34 cellular contexts compared by ENCODE assay signal in the genomic region with DNA sequence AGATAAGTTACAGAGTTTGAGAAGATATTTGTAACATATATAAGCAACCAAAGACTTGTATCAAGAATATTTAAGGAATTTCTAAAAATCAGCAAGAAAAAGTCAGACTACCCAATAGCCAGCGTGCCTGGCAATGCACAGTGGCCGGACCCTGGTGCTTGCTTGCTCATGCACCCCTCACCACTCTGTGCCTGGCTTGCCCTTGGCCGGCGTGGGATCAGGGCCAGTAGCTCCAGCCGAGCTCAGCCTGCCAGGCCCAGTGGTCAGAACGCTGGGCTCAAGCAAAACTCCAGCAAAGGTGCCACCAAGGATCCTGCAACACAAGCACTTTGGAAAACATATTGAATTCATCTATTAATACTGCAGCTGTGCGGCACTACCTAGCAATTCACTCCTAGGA.
"Had no signal": no experiment of that assay in that cellular context is flagged by ENCODE, and none has a peak within 500 bp of the region (broad histone marks: within the 10 kb centered on the region; RNA-seq: fewer than 3 reads in every experiment).

No MANE protein-coding gene starts in this region.

- DNase-seq: activated B cell treated with CpG ODN at 0.5 μM for 24 hours; activated CD4-positive, alpha-beta memory T cell treated with anti-CD3 and anti-CD28 coated beads for 36 hours; activated CD4-positive, alpha-beta T cell treated with anti-CD3 and anti-CD28 coated beads for 4 hours; activated CD4-positive, alpha-beta T cell treated with anti-CD3 and anti-CD28 coated beads, Interleukin-2, amount 10 ng/mL, durations not matched to agents 24 days and 14 days; activated CD4-positive, alpha-beta T cell treated with anti-CD3 and anti-CD28 coated beads, Interleukin-2, amount 50 U/mL, for 1 hour; activated CD4-positive, alpha-beta T cell treated with anti-CD3 and anti-CD28 coated beads, Interleukin-2, amount 50 U/mL, for 4 hours; activated CD4-positive, CD25-positive, alpha-beta regulatory T cell treated with anti-CD3 and anti-CD28 coated beads, Interleukin-2, amount 50 U/mL, for 72 hours; activated CD8-positive, alpha-beta memory T cell treated with anti-CD3 and anti-CD28 coated beads, Interleukin-2, amount 50 U/mL, for 4 hours; activated CD8-positive, alpha-beta T cell treated with anti-CD3 and anti-CD28 coated beads for 36 hours; activated effector memory CD4-positive, alpha-beta T cell treated with anti-CD3 and anti-CD28 coated beads, Interleukin-2, amount 50 U/mL, for 16 hours; activated gamma-delta T cell treated with Interleukin-2 at 50 U/mL for 16 hours; activated naive CD4-positive, alpha-beta T cell; activated naive CD4-positive, alpha-beta T cell treated with anti-CD3 and anti-CD28 coated beads for 36 hours; activated naive CD4-positive, alpha-beta T cell treated with anti-CD3 and anti-CD28 coated beads, Interleukin-2, amount 50 U/mL, for 16 hours; activated naive CD8-positive, alpha-beta T cell treated with anti-CD3 and anti-CD28 coated beads for 36 hours; activated T-cell treated with anti-CD3 and anti-CD28 coated beads for 4 hours; activated T-cell treated with anti-CD3 and anti-CD28 coated beads, Interleukin-2, amount 50 U/mL, for 1 hour; activated T-cell treated with anti-CD3 and anti-CD28 coated beads, Interleukin-2, amount 50 U/mL, for 4 hours; activated T-cell treated with anti-CD3 and anti-CD28 coated beads, Interleukin-2, amount 50 U/mL, for 72 hours; adrenal gland; amniotic stem cell; aorta; body of pancreas; brain microvascular endothelial cell; central memory CD4-positive, alpha-beta T cell; T-helper 2 cell; T-helper 9 cell had no signal

- H3K9me3 Mint-ChIP-seq: activated B cell treated with CpG ODN at 0.5 μM for 24 hours; activated CD4-positive, alpha-beta memory T cell treated with anti-CD3 and anti-CD28 coated beads for 36 hours; activated CD8-positive, alpha-beta T cell treated with anti-CD3 and anti-CD28 coated beads for 36 hours; activated naive CD4-positive, alpha-beta T cell treated with anti-CD3 and anti-CD28 coated beads for 36 hours; activated naive CD4-positive, alpha-beta T cell treated with anti-CD3 and anti-CD28 coated beads, Interleukin-2, amount 50 U/mL, for 72 hours; activated naive CD8-positive, alpha-beta T cell treated with anti-CD3 and anti-CD28 coated beads for 36 hours; activated T-cell treated with anti-CD3 and anti-CD28 coated beads, Interleukin-2, amount 50 U/mL, for 4 hours; activated T-cell treated with anti-CD3 and anti-CD28 coated beads, Interleukin-2, amount 50 U/mL, for 72 hours; activated T-helper 1 cell treated with anti-CD3 and anti-CD28 coated beads, Interleukin-12 subunit alpha, Interleukin-12 subunit beta, Interleukin-2, Interleukin-4 antibody, amounts not matched to agents 30 ng/mL and 10 ng/mL and 1 ng/mL, durations not matched to agents 14 hours and 24 hours and 36 hours; activated T-helper 17 cell treated with anti-CD3 and anti-CD28 coated beads, Interleukin-2, amount 50 U/mL, for 72 hours; T-helper 1 cell treated with Interleukin-12 subunit alpha and Interleukin-12 subunit beta and Interleukin-4 antibody, amounts not matched to agents 30 μg/mL and 1 μg/mL, for 36 hours; T-helper 2 cell treated with Interferon-gamma antibody and Interleukin-4, amounts not matched to agents 5 μg/mL and 100 μg/mL, for 36 hours had no signal

- H3K4me3 Mint-ChIP-seq: activated B cell treated with CpG ODN at 0.5 μM for 24 hours; activated CD4-positive, alpha-beta memory T cell treated with anti-CD3 and anti-CD28 coated beads for 36 hours; activated CD4-positive, alpha-beta T cell treated with anti-CD3 and anti-CD28 coated beads, Interleukin-2, amount 10 ng/mL, durations not matched to agents 24 days and 14 days; activated CD8-positive, alpha-beta T cell treated with anti-CD3 and anti-CD28 coated beads for 36 hours; activated naive CD4-positive, alpha-beta T cell treated with anti-CD3 and anti-CD28 coated beads for 36 hours; activated naive CD8-positive, alpha-beta T cell treated with anti-CD3 and anti-CD28 coated beads for 36 hours; activated T-cell treated with anti-CD3 and anti-CD28 coated beads, Interleukin-2, amount 50 U/mL, for 4 hours; activated T-cell treated with anti-CD3 and anti-CD28 coated beads, Interleukin-2, amount 50 U/mL, for 72 hours; activated T-helper 1 cell treated with anti-CD3 and anti-CD28 coated beads, Interleukin-12 subunit alpha, Interleukin-12 subunit beta, Interleukin-2, Interleukin-4 antibody, amounts not matched to agents 30 ng/mL and 10 ng/mL and 1 ng/mL, durations not matched to agents 14 hours and 24 hours and 36 hours; activated T-helper 17 cell treated with anti-CD3 and anti-CD28 coated beads, Interleukin-2, amount 50 U/mL, for 72 hours; T-helper 1 cell treated with Interleukin-12 subunit alpha and Interleukin-12 subunit beta and Interleukin-4 antibody, amounts not matched to agents 30 μg/mL and 1 μg/mL, for 36 hours; T-helper 2 cell treated with Interferon-gamma antibody and Interleukin-4, amounts not matched to agents 5 μg/mL and 100 μg/mL, for 36 hours had no signal

- H3K27ac Mint-ChIP-seq: activated B cell treated with CpG ODN at 0.5 μM for 24 hours; activated CD4-positive, alpha-beta memory T cell treated with anti-CD3 and anti-CD28 coated beads for 36 hours; activated CD4-positive, alpha-beta T cell treated with anti-CD3 and anti-CD28 coated beads, Interleukin-2, amount 10 ng/mL, durations not matched to agents 24 days and 14 days; activated CD8-positive, alpha-beta T cell treated with anti-CD3 and anti-CD28 coated beads for 36 hours; activated naive CD4-positive, alpha-beta T cell treated with anti-CD3 and anti-CD28 coated beads for 36 hours; activated naive CD4-positive, alpha-beta T cell treated with anti-CD3 and anti-CD28 coated beads, Interleukin-2, amount 50 U/mL, for 72 hours; activated naive CD8-positive, alpha-beta T cell treated with anti-CD3 and anti-CD28 coated beads for 36 hours; activated T-cell treated with anti-CD3 and anti-CD28 coated beads, Interleukin-2, amount 50 U/mL, for 72 hours; activated T-helper 1 cell treated with anti-CD3 and anti-CD28 coated beads, Interleukin-12 subunit alpha, Interleukin-12 subunit beta, Interleukin-2, Interleukin-4 antibody, amounts not matched to agents 30 ng/mL and 10 ng/mL and 1 ng/mL, durations not matched to agents 14 hours and 24 hours and 36 hours; activated T-helper 17 cell treated with anti-CD3 and anti-CD28 coated beads, Interleukin-2, amount 50 U/mL, for 72 hours; T-helper 1 cell treated with Interleukin-12 subunit alpha and Interleukin-12 subunit beta and Interleukin-4 antibody, amounts not matched to agents 30 μg/mL and 1 μg/mL, for 36 hours; T-helper 2 cell treated with Interferon-gamma antibody and Interleukin-4, amounts not matched to agents 5 μg/mL and 100 μg/mL, for 36 hours had no signal

- H3K4me3 ChIP-seq: adrenal gland, body of pancreas, breast epithelium had no signal

- H3K27ac ChIP-seq: adrenal gland, body of pancreas, brain microvascular endothelial cell, breast epithelium, VCaP had no signal

- H3K9me3 ChIP-seq: adrenal gland, body of pancreas, breast epithelium had no signal

- H3K27me3 ChIP-seq: adrenal gland, body of pancreas, brain microvascular endothelial cell, breast epithelium had no signal

- H3K4me1 Mint-ChIP-seq: activated B cell treated with CpG ODN at 0.5 μM for 24 hours; activated CD4-positive, alpha-beta T cell treated with anti-CD3 and anti-CD28 coated beads, Interleukin-2, amount 10 ng/mL, durations not matched to agents 24 days and 14 days; activated T-helper 17 cell treated with anti-CD3 and anti-CD28 coated beads, Interleukin-2, amount 50 U/mL, for 72 hours had no signal

- ATAC-seq: activated CD8-positive, alpha-beta T cell treated with anti-CD3 and anti-CD28 coated beads for 36 hours; activated naive CD4-positive, alpha-beta T cell treated with anti-CD3 and anti-CD28 coated beads, Interleukin-2, amount 50 U/mL, for 72 hours; activated T-cell treated with anti-CD3 and anti-CD28 coated beads, Interleukin-2, amount 50 U/mL, for 4 hours; activated T-cell treated with anti-CD3 and anti-CD28 coated beads, Interleukin-2, amount 50 U/mL, for 72 hours; activated T-helper 17 cell treated with anti-CD3 and anti-CD28 coated beads, Interleukin-2, amount 50 U/mL, for 72 hours; body of pancreas had no signal

- H3K27me3 Mint-ChIP-seq: activated B cell treated with CpG ODN at 0.5 μM for 24 hours; activated CD4-positive, alpha-beta memory T cell treated with anti-CD3 and anti-CD28 coated beads for 36 hours; activated CD4-positive, alpha-beta T cell treated with anti-CD3 and anti-CD28 coated beads, Interleukin-2, amount 10 ng/mL, durations not matched to agents 24 days and 14 days; activated CD8-positive, alpha-beta T cell treated with anti-CD3 and anti-CD28 coated beads for 36 hours; activated naive CD8-positive, alpha-beta T cell treated with anti-CD3 and anti-CD28 coated beads for 36 hours; activated T-helper 17 cell treated with anti-CD3 and anti-CD28 coated beads, Interleukin-2, amount 50 U/mL, for 72 hours had no signal

- H3K36me3 ChIP-seq: adrenal gland, breast epithelium had no signal

- H3K36me3 Mint-ChIP-seq: activated naive CD4-positive, alpha-beta T cell treated with anti-CD3 and anti-CD28 coated beads, Interleukin-2, amount 50 U/mL, for 72 hours had no signal

- H3K4me1 ChIP-seq: adrenal gland, body of pancreas, breast epithelium had no signal
